ENCODE assay signal across 15 cellular contexts in the genomic region with DNA sequence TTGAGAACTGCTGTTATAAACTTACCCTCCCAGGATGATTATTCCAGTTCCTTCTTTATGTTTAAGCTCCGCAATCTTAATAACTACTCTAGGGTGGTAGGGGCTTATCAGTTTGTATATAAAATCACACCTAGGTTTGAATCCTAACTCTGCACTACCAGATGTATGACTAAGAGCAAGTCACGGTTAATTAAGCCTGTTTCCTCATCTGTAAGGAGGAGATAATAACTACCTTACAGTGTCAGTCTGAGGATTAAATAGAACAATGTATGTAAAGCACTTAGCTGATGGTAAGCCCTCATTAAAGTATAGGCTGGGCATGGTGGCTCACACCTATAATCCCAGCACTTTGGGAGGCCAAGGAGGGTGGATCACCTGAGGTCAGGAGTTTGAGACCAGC.
"Had no signal": no experiment of that assay in that cellular context is flagged by ENCODE, and none has a peak within 500 bp of the region (broad histone marks: within the 10 kb centered on the region; RNA-seq: fewer than 3 reads in every experiment).

No MANE protein-coding gene starts in this region.

- H3K36me3 Mint-ChIP-seq: natural killer cell had no signal

- FAIRE-seq: islet of Langerhans had no signal

- H3K27ac ChIP-seq: body of pancreas, lower lobe of right lung had no signal

- H3K4me1 Mint-ChIP-seq: activated naive CD8-positive, alpha-beta T cell treated with anti-CD3 and anti-CD28 coated beads for 36 hours; natural killer cell; stimulated activated naive B cell treated with anti-CD40 and anti-IgM and Interleukin-4, amounts not matched to agents 10 μg/mL and 1 μg/mL and 100 μg/mL, for 72 hours had no signal

- H3K9me3 Mint-ChIP-seq: activated naive CD8-positive, alpha-beta T cell treated with anti-CD3 and anti-CD28 coated beads for 36 hours; activated T-helper 1 cell treated with anti-CD3 and anti-CD28 coated beads, Interleukin-12 subunit alpha, Interleukin-12 subunit beta, Interleukin-2, Interleukin-4 antibody, amounts not matched to agents 30 ng/mL and 10 ng/mL and 1 ng/mL, durations not matched to agents 14 hours and 24 hours and 36 hours; effector memory CD8-positive, alpha-beta T cell; natural killer cell; stimulated activated naive B cell treated with anti-CD40 and anti-IgM and Interleukin-4, amounts not matched to agents 10 μg/mL and 1 μg/mL and 100 μg/mL, for 72 hours had no signal

- H3K27me3 Mint-ChIP-seq: activated naive CD8-positive, alpha-beta T cell treated with anti-CD3 and anti-CD28 coated beads for 36 hours; effector memory CD8-positive, alpha-beta T cell; stimulated activated naive B cell treated with anti-CD40 and anti-IgM and Interleukin-4, amounts not matched to agents 10 μg/mL and 1 μg/mL and 100 μg/mL, for 72 hours had no signal

- H3K4me3 ChIP-seq: body of pancreas, lower lobe of right lung had no signal

- H3K9me3 ChIP-seq: body of pancreas, lower lobe of right lung had no signal

- H3K27me3 ChIP-seq: body of pancreas had no signal

- H3K4me1 ChIP-seq: body of pancreas, lower lobe of right lung had no signal

- DNase-seq: activated CD4-positive, alpha-beta T cell treated with anti-CD3 and anti-CD28 coated beads, Interleukin-2, amount 50 U/mL, for 4 hours; activated CD4-positive, CD25-positive, alpha-beta regulatory T cell treated with anti-CD3 and anti-CD28 coated beads, Interleukin-2, amount 50 U/mL, for 72 hours; activated gamma-delta T cell treated with Interleukin-2 at 50 U/mL for 16 hours; activated naive CD8-positive, alpha-beta T cell treated with anti-CD3 and anti-CD28 coated beads for 36 hours; amygdala; body of pancreas; effector memory CD8-positive, alpha-beta T cell; foreskin fibroblast; hippocampal formation; lower lobe of right lung; natural killer cell; stimulated activated naive B cell treated with anti-CD40 and anti-IgM and Interleukin-4, amounts not matched to agents 10 μg/mL and 1 μg/mL and 100 μg/mL, for 72 hours; T-helper 9 cell had no signal

- H3K4me3 Mint-ChIP-seq: activated naive CD8-positive, alpha-beta T cell treated with anti-CD3 and anti-CD28 coated beads for 36 hours; activated T-helper 1 cell treated with anti-CD3 and anti-CD28 coated beads, Interleukin-12 subunit alpha, Interleukin-12 subunit beta, Interleukin-2, Interleukin-4 antibody, amounts not matched to agents 30 ng/mL and 10 ng/mL and 1 ng/mL, durations not matched to agents 14 hours and 24 hours and 36 hours; effector memory CD8-positive, alpha-beta T cell; natural killer cell; stimulated activated naive B cell treated with anti-CD40 and anti-IgM and Interleukin-4, amounts not matched to agents 10 μg/mL and 1 μg/mL and 100 μg/mL, for 72 hours had no signal

- H3K27ac Mint-ChIP-seq: activated naive CD8-positive, alpha-beta T cell treated with anti-CD3 and anti-CD28 coated beads for 36 hours; activated T-helper 1 cell treated with anti-CD3 and anti-CD28 coated beads, Interleukin-12 subunit alpha, Interleukin-12 subunit beta, Interleukin-2, Interleukin-4 antibody, amounts not matched to agents 30 ng/mL and 10 ng/mL and 1 ng/mL, durations not matched to agents 14 hours and 24 hours and 36 hours; natural killer cell; stimulated activated naive B cell treated with anti-CD40 and anti-IgM and Interleukin-4, amounts not matched to agents 10 μg/mL and 1 μg/mL and 100 μg/mL, for 72 hours had no signal
